ENCODE assay signal across 1 cellular context in the genomic region with DNA sequence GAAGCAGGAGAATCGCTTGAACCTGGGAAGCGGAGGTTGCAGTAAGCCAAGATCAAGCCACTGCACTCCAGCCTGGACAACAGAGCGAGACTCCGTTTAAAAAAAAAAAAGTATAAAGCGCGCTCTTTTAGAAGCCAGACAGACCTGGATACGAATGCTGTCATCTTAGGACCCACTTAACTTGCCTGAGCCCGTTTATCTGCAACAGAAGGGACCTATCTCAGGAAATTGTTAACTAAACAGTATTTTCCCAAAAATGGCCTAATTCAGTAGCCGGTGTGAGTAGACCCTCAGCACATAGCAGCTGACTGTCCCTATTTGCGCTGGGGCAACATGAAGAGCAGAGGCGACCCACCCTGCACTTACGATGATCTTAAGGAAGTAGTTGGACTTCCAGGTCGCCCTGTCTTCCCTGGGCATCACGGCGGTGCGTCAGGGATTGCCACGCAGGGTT.
TF ChIP-seq lines count a peak whose summit lies in the region.

No MANE protein-coding gene starts in this region.

TF ChIP-seq in K562, 482 proteins besides CTCF, POLR2A, EP300 and RAD21:
- TF ChIP-seq SNRNP70 (optimal IDR thresholded peaks at IDR 0.05; ENCODE audit: low read depth, low read length) (peak; percentile 89), SIRT6 (IDR thresholded peaks at IDR 0.05; ENCODE audit: low read depth, low read length) (peak; percentile 29), ZNF146 (CRISPR knock-in tag; IDR thresholded peaks at IDR 0.05; ENCODE audit: unreplicated experiment) (peak; percentile 4), ZNF609 (CRISPR knock-in tag; IDR thresholded peaks at IDR 0.05; ENCODE audit: borderline replicate concordance) (0 out of 2 replicates have a peak, but pooled peaks have one; percentile 1), MIER1 (IDR thresholded peaks at IDR 0.05; ENCODE audit: low read depth) (0 out of 2 replicates have a peak, but pooled peaks have one; percentile 13), SIN3A (IDR thresholded peaks at IDR 0.05; ENCODE audit: borderline replicate concordance in 2 of 2, control insufficient read depth in 1 of 2, low read depth in 2 of 2, low read length in 2 of 2) (0 out of 4 replicates have a peak, but pooled peaks of 1 of the 2 experiments have one; percentile 77), CBFB (CRISPR knock-in tag; IDR thresholded peaks at IDR 0.05) (0 out of 2 replicates have a peak, but pooled peaks have one; percentile 27), ZSCAN29 (IDR thresholded peaks at IDR 0.05) (0 out of 2 replicates have a peak, but pooled peaks have one; percentile 39), ZNF717 (CRISPR knock-in tag; IDR thresholded peaks at IDR 0.05) (0 out of 2 replicates have a peak, but pooled peaks have one; percentile 47), ZZZ3 (IDR thresholded peaks at IDR 0.05) (0 out of 2 replicates have a peak, but pooled peaks have one; percentile 35), ARID4B (CRISPR knock-in tag; IDR thresholded peaks at IDR 0.05) (peak; percentile 48; the same call in 1 of the 2 replicates), CHD1 (IDR thresholded peaks at IDR 0.05; ENCODE audit: low read length) (peak; percentile 99), ZC3H4 (CRISPR knock-in tag; IDR thresholded peaks at IDR 0.05; ENCODE audit: borderline replicate concordance) (peak; percentile 92; the same call in 1 of the 2 replicates)
- TF ChIP-seq, protein P1, sequence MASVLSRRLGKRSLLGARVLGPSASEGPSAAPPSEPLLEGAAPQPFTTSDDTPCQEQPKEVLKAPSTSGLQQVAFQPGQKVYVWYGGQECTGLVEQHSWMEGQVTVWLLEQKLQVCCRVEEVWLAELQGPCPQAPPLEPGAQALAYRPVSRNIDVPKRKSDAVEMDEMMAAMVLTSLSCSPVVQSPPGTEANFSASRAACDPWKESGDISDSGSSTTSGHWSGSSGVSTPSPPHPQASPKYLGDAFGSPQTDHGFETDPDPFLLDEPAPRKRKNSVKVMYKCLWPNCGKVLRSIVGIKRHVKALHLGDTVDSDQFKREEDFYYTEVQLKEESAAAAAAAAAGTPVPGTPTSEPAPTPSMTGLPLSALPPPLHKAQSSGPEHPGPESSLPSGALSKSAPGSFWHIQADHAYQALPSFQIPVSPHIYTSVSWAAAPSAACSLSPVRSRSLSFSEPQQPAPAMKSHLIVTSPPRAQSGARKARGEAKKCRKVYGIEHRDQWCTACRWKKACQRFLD (CRISPR knock-in tag; IDR thresholded peaks at IDR 0.05) = peak; percentile 35
